ENCODE assay signal across 13 cellular contexts in the genomic region with DNA sequence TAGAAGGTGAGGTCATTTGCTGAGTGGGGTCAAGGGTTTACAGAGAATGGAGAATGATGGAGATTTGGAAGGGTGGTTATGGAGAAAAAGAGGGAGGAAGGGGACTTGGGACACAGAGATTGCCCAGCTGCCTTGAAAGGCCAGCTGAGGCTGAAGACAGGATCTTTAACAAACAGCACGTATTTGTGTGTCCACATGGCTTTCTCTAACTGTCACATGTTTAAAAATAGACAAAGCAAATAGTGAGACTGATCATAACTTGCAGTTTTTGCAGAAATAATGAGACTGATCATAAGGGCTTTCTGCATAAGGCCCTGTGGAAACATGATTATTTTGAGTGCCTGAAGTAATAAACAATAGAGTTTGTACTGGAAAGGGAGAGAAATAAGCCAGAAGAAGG.
DNase-seq lines count a peak whose midpoint lies in the region; ATAC-seq and TF ChIP-seq lines count a peak whose summit lies in the region.
"Had no signal": no experiment of that assay in that cellular context is flagged by ENCODE, and none has a peak within 500 bp of the region (broad histone marks: within the 10 kb centered on the region; RNA-seq: fewer than 3 reads in every experiment).

No MANE protein-coding gene starts in this region.

- H3K36me3 ChIP-seq in BLaER1 treated with 17β-estradiol and CSF1 and Interleukin-3, amounts not matched to agents 10 nM and 100 nM = no peaks in the 10 kb centered on the region
- H3K36me3 ChIP-seq in testis (ENCODE audit: low read depth, missing control alignments) = no peaks in the 10 kb centered on the region
- H3K36me3 ChIP-seq: HAP-1 had no signal

- no peaks in the 10 kb centered on the region for H3K36me3 Mint-ChIP-seq in nephron (ENCODE audit: low read depth)
- H3K36me3 Mint-ChIP-seq: CD4-positive, CD25-positive, alpha-beta regulatory T cell had no signal

- intact Hi-C loops in testis (cut with DNase I; ENCODE audit: low total_unique reads) = no loop called here

- no peaks in the 10 kb centered on the region for H3K27me3 ChIP-seq in BLaER1 treated with 17β-estradiol and CSF1 and Interleukin-3, amounts not matched to agents 10 nM and 100 nM
- H3K27me3 ChIP-seq in testis = no peaks in the 10 kb centered on the region

- no peak overlapping the region for H3K27ac ChIP-seq in BLaER1 treated with 17β-estradiol and CSF1 and Interleukin-3, amounts not matched to agents 10 nM and 100 nM
- no peak overlapping the region for H3K27ac ChIP-seq in testis
- H3K27ac ChIP-seq: A549 had no signal

- no peak overlapping the region for H3K4me3 Mint-ChIP-seq in nephron

- H4K20me1 ChIP-seq in BLaER1 treated with 17β-estradiol and CSF1 and Interleukin-3, amounts not matched to agents 10 nM and 100 nM = no peaks in the 10 kb centered on the region

- peak; percentile 49 for ATAC-seq in GM19351 (IDR thresholded peaks at IDR 0.05; ENCODE audit: unreplicated experiment)
- ATAC-seq: A549, GM12878 had no signal

- TF ChIP-seq CTCF in nephron (IDR thresholded peaks at IDR 0.05; ENCODE audit: unreplicated experiment in 3 of 3) (no peak), testis (IDR thresholded peaks at IDR 0.05) (no peak)

- H3K9me3 Mint-ChIP-seq in nephron = no peaks in the 10 kb centered on the region

- peak; percentile 93 for DNase-seq in SHP77 treated with DMSO at 0.1 percent for 48 hours (lab: John Stamatoyannopoulos, UW)
- DNase-seq in NCI-H1092 (lab: John Stamatoyannopoulos, UW) = no peak
- no peak for DNase-seq in AML-193 (lab: John Stamatoyannopoulos, UW)
- no peak for DNase-seq in activated effector memory CD4-positive, alpha-beta T cell treated with Interleukin-2 at 50 U/mL for 16 hours
- DNase-seq in testis = no peak
- DNase-seq: CD4-positive, CD25-positive, alpha-beta regulatory T cell; DMS79 had no signal

- H3K9me3 ChIP-seq in BLaER1 treated with 17β-estradiol and CSF1 and Interleukin-3, amounts not matched to agents 10 nM and 100 nM (replicated peaks in 1 of 11) = no peaks in the 10 kb centered on the region
- no peaks in the 10 kb centered on the region for H3K9me3 ChIP-seq in testis
- H3K9me3 ChIP-seq: A549, HAP-1 had no signal

- H3K9ac ChIP-seq in BLaER1 treated with 17β-estradiol and CSF1 and Interleukin-3, amounts not matched to agents 10 nM and 100 nM = no peak overlapping the region

- peak overlapping the region; percentile 4 to 78 (median 49) for H3K27ac Mint-ChIP-seq in nephron
- H3K27ac Mint-ChIP-seq: CD4-positive, CD25-positive, alpha-beta regulatory T cell had no signal

- 44 to 55% methylated on average over 1 of the region's 1 CpG for WGBS in testis, 2 donors

- TF ChIP-seq POLR2A in testis (IDR thresholded peaks at IDR 0.05) = no peak

- no peak overlapping the region for H3K4me3 ChIP-seq in BLaER1 treated with 17β-estradiol and CSF1 and Interleukin-3, amounts not matched to agents 10 nM and 100 nM
- H3K4me3 ChIP-seq in testis = no peak overlapping the region
- H3K4me3 ChIP-seq: A549, GM12878, HAP-1 had no signal

- peaks cover 19% of the 10 kb centered on the region for H3K4me1 Mint-ChIP-seq in nephron

- H3K4me1 ChIP-seq in BLaER1 treated with 17β-estradiol and CSF1 and Interleukin-3, amounts not matched to agents 10 nM and 100 nM = peaks cover 0 to 11% (median 10%) of the 10 kb centered on the region in 10 experiments; a peak in 9 of 20 replicates
- no peaks in the 10 kb centered on the region for H3K4me1 ChIP-seq in testis
- H3K4me1 ChIP-seq: A549, HAP-1 had no signal

- H3K27me3 Mint-ChIP-seq in nephron (ENCODE audit: low read depth) = no peaks in the 10 kb centered on the region
- H3K27me3 Mint-ChIP-seq: CD4-positive, CD25-positive, alpha-beta regulatory T cell had no signal

- peak overlapping the region in 8 of 11 experiments; percentile 5 to 36 (median 25); a peak in 9 of 22 replicates for H3K4me2 ChIP-seq in BLaER1 treated with 17β-estradiol and CSF1 and Interleukin-3, amounts not matched to agents 10 nM and 100 nM
- H3K4me2 ChIP-seq: A549 had no signal
